ENCODE assay signal across 13 cellular contexts in the genomic region with DNA sequence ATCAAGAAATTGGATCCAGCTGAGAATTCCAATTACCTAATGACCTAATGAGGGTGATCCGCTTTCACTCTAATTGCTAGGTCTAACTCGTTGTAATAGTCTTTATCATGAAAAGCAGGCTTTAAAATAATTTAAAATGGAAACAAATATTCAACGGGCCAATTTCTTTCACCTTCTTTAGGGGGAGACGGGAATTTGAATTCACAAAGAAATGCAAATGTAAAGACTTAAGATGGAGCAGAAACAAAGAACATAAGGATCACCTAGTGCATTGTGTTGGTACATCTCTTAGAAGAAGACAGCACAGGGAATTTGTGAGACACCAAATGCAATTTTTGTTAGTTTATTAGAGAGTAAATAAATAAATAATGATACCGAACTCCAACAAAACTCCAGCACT. TPM values are rescaled to one million over a fixed set of nuclear protein-coding genes. Genes with fewer than 3 reads are reported as not detected.
DNase-seq lines count a peak whose midpoint lies in the region; ATAC-seq and FAIRE-seq lines count a peak whose summit lies in the region.
"Had no signal": no experiment of that assay in that cellular context is flagged by ENCODE, and none has a peak within 500 bp of the region (broad histone marks: within the 10 kb centered on the region; RNA-seq: fewer than 3 reads in every experiment).

No MANE protein-coding gene starts in this region.

- no peak for ATAC-seq in HG03025 (IDR thresholded peaks at IDR 0.05; ENCODE audit: low FRiP score, unreplicated experiment)

- H3K27me3 ChIP-seq in HAP-1 (ENCODE audit: low read depth) = peaks cover 19% of the 10 kb centered on the region
- H3K27me3 ChIP-seq in iPS-18a (ENCODE audit: control insufficient read depth, insufficient read depth, low read length) = peaks cover 14% of the 10 kb centered on the region
- H3K27me3 ChIP-seq in skeletal muscle tissue (ENCODE audit: control insufficient read depth in 3 of 3, insufficient read depth in 3 of 3, low read length in 3 of 3) = peaks cover 5 to 44% (median 7%) of the 10 kb centered on the region in 3 donors
- peaks cover 24 to 26% of the 10 kb centered on the region in 2 donors for H3K27me3 ChIP-seq in small intestine (ENCODE audit: control insufficient read depth in 2 of 2, insufficient read depth in 2 of 2, low read length in 2 of 2)

- in situ Hi-C loops in HAP-1 (cut with MboI; ENCODE audit: low sequenced_read_pairs) = no loop called here

- H3K36me3 ChIP-seq in HAP-1 (replicated peaks) = no peaks in the 10 kb centered on the region
- peaks cover under 1% of the 10 kb centered on the region for H3K36me3 ChIP-seq in iPS-18a (ENCODE audit: control insufficient read depth, low read depth, low read length)
- no peaks in the 10 kb centered on the region for H3K36me3 ChIP-seq in skeletal muscle tissue (ENCODE audit: control insufficient read depth in 3 of 3, insufficient read depth in 3 of 3, low read length in 3 of 3)
- no peaks in the 10 kb centered on the region for H3K36me3 ChIP-seq in small intestine (ENCODE audit: control insufficient read depth in 2 of 2, insufficient read depth in 2 of 2, low read length in 2 of 2)

- FAIRE-seq in small intestine (lab: Jason Lieb, UNC) = no peak
- FAIRE-seq: GM12892 had no signal

- H3K9me3 ChIP-seq in HAP-1 (no peaks in the 10 kb centered on the region), iPS-18a (ENCODE audit: control insufficient read depth, low read depth, low read length) (no peaks in the 10 kb centered on the region), skeletal muscle tissue (ENCODE audit: control insufficient read depth in 3 of 3, low read length in 3 of 3) (no peaks in the 10 kb centered on the region), small intestine (ENCODE audit: control insufficient read depth, low read depth) (no peaks in the 10 kb centered on the region)

- H3K4me1 ChIP-seq in HAP-1 = no peaks in the 10 kb centered on the region; the same call in 1 of the 2 replicates
- H3K4me1 ChIP-seq in iPS-18a (ENCODE audit: control insufficient read depth, low read depth, low read length) = peaks cover 44% of the 10 kb centered on the region
- peaks cover 10 to 25% (median 20%) of the 10 kb centered on the region in 3 donors for H3K4me1 ChIP-seq in skeletal muscle tissue (ENCODE audit: control insufficient read depth in 3 of 3, insufficient read depth in 3 of 3, low read length in 3 of 3)
- no peaks in the 10 kb centered on the region for H3K4me1 ChIP-seq in small intestine (ENCODE audit: control insufficient read depth in 2 of 2, insufficient read depth in 1 of 2, low read depth in 1 of 2, low read length in 1 of 2)

- 6 to 8% (median 6%) methylated on average over 5 of the region's 5 CpGs for WGBS in small intestine, 3 donors

- peak overlapping the region; percentile 36 for H3K27ac ChIP-seq in iPS-18a (ENCODE audit: low read length)
- H3K27ac ChIP-seq in skeletal muscle tissue (ENCODE audit: low read depth, low read length) = no peak overlapping the region
- no peak overlapping the region for H3K27ac ChIP-seq in small intestine (ENCODE audit: low read depth in 1 of 2, low read length in 1 of 2)
- H3K27ac ChIP-seq: RWPE1 had no signal

- H3K4me3 ChIP-seq in HAP-1 (peak overlapping the region; percentile 50), iPS-18a (ENCODE audit: low read length) (peak overlapping the region; percentile 79), skeletal muscle tissue (ENCODE audit: low read length in 3 of 3) (peak overlapping the region; percentile 54 to 83 (median 73)), small intestine (ENCODE audit: low read depth in 1 of 2, low read length in 2 of 2) (no peak overlapping the region)

- H3K9ac ChIP-seq in iPS-18a (ENCODE audit: low read length) (peak overlapping the region; percentile 79), skeletal muscle tissue (ENCODE audit: low read depth in 1 of 3, low read length in 3 of 3) (peak overlapping the region in 2 of 3 donors; percentile 58 to 68)

- DNase-seq in HAP-1 (ENCODE audit: low spot score in 2 of 2) = no peak
- peak; percentile 39 for DNase-seq in NCI-H748 (lab: John Stamatoyannopoulos, UW; ENCODE audit: unreplicated experiment)
- DNase-seq in SIG-M5 (lab: John Stamatoyannopoulos, UW) = no peak
- DNase-seq in small intestine = no peak
- DNase-seq in islet precursor cell = no peak
- DNase-seq: activated T-cell treated with anti-CD3 and anti-CD28 coated beads, Interleukin-2, amount 50 U/mL, for 1 hour; erythroblast; NCI-H2029 treated with DMSO at 0.1 percent for 48 hours had no signal

RNA-seq across cellular contexts. Expression of a gene that starts 1.5 kb away (rescaled TPM):
- total RNA-seq in skeletal muscle tissue = 16.2 TPM
- polyA plus RNA-seq in small intestine = under 1 TPM in 1 of 3 donors, not detected in 2; 0.18 TPM

Comparison
In these comparisons a context has a peak if more than half of its experiments do, and no peak if none do; other contexts are left out.
1. H3K4me3 ChIP-seq: peak in HAP-1 (single experiment), iPS-18a (single experiment) and skeletal muscle tissue (3 of 3); none in small intestine (0 of 2).